21 cellular contexts compared by ENCODE assay signal in genomic region chr1:7107109-7107830, GRCh38.
A peak's percentile ranks its signal among the peaks of the same experiment; 100 is the strongest.
DNase-seq lines count a peak whose midpoint lies in the region; ATAC-seq, FAIRE-seq and TF ChIP-seq lines count a peak whose summit lies in the region.
"Had no signal": no experiment of that assay in that cellular context is flagged by ENCODE, and none has a peak within 500 bp of the region (broad histone marks: within the 10 kb centered on the region; RNA-seq: fewer than 3 reads in every experiment).

No MANE protein-coding gene starts in this region.

- H3K9me3 Mint-ChIP-seq in WTC11 = peaks cover 9% of the 10 kb centered on the region

- H3K4me2 ChIP-seq in HepG2 (ENCODE audit: low read depth, low read length) = no peak overlapping the region

- DNase-seq in HepG2 (ENCODE audit: low spot score) (no peak), WTC11 (ENCODE audit: low spot score) (no peak), right lobe of liver (no peak), NCI-H510A treated with DMSO at 0.1 percent for 48 hours (lab: John Stamatoyannopoulos, UW) (no peak), pons (ENCODE audit: low spot score) (no peak)
- DNase-seq: 8988T; CD4-positive, alpha-beta memory T cell; COR-L47; DMS153; DMS79 treated with DMSO at 0.1 percent for 48 hours; EL; GM23248; H7 had no signal

- H3K27ac ChIP-seq in liver (ENCODE audit: low read depth in 1 of 2, low read length in 2 of 2) (peak overlapping the region in 1 of 2 donors; percentile 6), HepG2 (ENCODE audit: extremely low read length, insufficient read depth, low read length) (no peak overlapping the region), right lobe of liver (no peak overlapping the region)
- H3K27ac ChIP-seq: C4-2B, GM23248 had no signal

- H3K4me1 ChIP-seq in liver (ENCODE audit: control insufficient read depth in 4 of 4, insufficient read depth in 4 of 4, low read length in 3 of 4) (peaks cover 9 to 15% (median 13%) of the 10 kb centered on the region in 4 donors), HepG2 (ENCODE audit: insufficient read depth, low read length) (no peaks in the 10 kb centered on the region), right lobe of liver (peaks cover 0 to 18% (median 0%) of the 10 kb centered on the region in 4 donors)

- no peak overlapping the region for H3K4me3 ChIP-seq in liver (ENCODE audit: low read depth in 1 of 3, low read length in 3 of 3)
- H3K4me3 ChIP-seq in HepG2 (replicated peaks in 1 of 3; ENCODE audit: insufficient read depth in 1 of 3, low read depth in 2 of 3, low read length in 3 of 3) = no peak overlapping the region
- H3K4me3 ChIP-seq in right lobe of liver = no peak overlapping the region
- H3K4me3 ChIP-seq: GM23248 had no signal

- H3K4me1 Mint-ChIP-seq in WTC11 = no peaks in the 10 kb centered on the region
- H3K4me1 Mint-ChIP-seq: CD4-positive, alpha-beta memory T cell; IgD-negative memory B cell had no signal

- H3K36me3 ChIP-seq in liver (ENCODE audit: control insufficient read depth in 4 of 4, insufficient read depth in 3 of 4, low read depth in 1 of 4, low read length in 3 of 4) (no peaks in the 10 kb centered on the region), HepG2 (replicated peaks in 1 of 2; ENCODE audit: control insufficient read depth in 1 of 2, insufficient read depth in 2 of 2, low read length in 2 of 2) (no peaks in the 10 kb centered on the region), right lobe of liver (no peaks in the 10 kb centered on the region)

- CTCF ChIA-PET in HepG2 (lab: Yijun Ruan, JAX; ENCODE audit: low intra/inter-chr PET ratio, low total read pairs) = no interaction called here
- CTCF ChIA-PET in WTC11 (lab: Charles Lee) = no interaction called here

- no peaks in the 10 kb centered on the region for H4K20me1 ChIP-seq in HepG2 (ENCODE audit: insufficient read depth, low read length)

- no peak for TF ChIP-seq EP300 in HepG2 (IDR thresholded peaks at IDR 0.05; ENCODE audit: low read depth in 2 of 2, low read length in 2 of 2)
- TF ChIP-seq EP300 in HepG2 (CRISPR knock-in tag; IDR thresholded peaks at IDR 0.05; ENCODE audit: borderline replicate concordance) = no peak

- no TSS peak for BruUV-seq in HepG2 (replicated peaks; lab: Mats Ljungman, UMichigan)

- in situ Hi-C loops in HepG2 (cut with HindIII; ENCODE audit: extremely low pct_ligation_motif_present, low pct_unique_long_range_greater_than_20kb) = no loop called here

- POLR2A ChIA-PET in HepG2 (lab: Yijun Ruan, JAX) (no interaction called here), WTC11 (lab: Charles Lee) (no interaction called here)

- FAIRE-seq in HepG2 (lab: Jason Lieb, UNC) = no peak
- FAIRE-seq: D721Med, G401.6, GM12891 had no signal

- no peaks in the 10 kb centered on the region for H3K27me3 Mint-ChIP-seq in WTC11 (ENCODE audit: low read depth)

- TF ChIP-seq POLR2A in HepG2 (IDR thresholded peaks at IDR 0.05; ENCODE audit: insufficient read depth in 1 of 2, low read depth in 2 of 2, low read length in 2 of 2) (no peak), right lobe of liver (IDR thresholded peaks at IDR 0.05) (no peak)

- peaks cover 0 to 3% (median 0%) of the 10 kb centered on the region in 4 donors for H3K9me3 ChIP-seq in liver (ENCODE audit: control insufficient read depth in 4 of 4, low read length in 3 of 4)
- 0 out of 2 replicates have a peak, but pooled peaks cover 4% of the 10 kb centered on the region for H3K9me3 ChIP-seq in HepG2 (ENCODE audit: low read length)
- no peaks in the 10 kb centered on the region for H3K9me3 ChIP-seq in right lobe of liver

- no peak for ATAC-seq in HepG2
- peak; percentile 34 for ATAC-seq in WTC11
- peak; percentile 36 to 63 (median 62) for ATAC-seq in right lobe of liver
- no peak for ATAC-seq in HG03378 (IDR thresholded peaks at IDR 0.05; ENCODE audit: unreplicated experiment)
- no peak for ATAC-seq in HG03280 (IDR thresholded peaks at IDR 0.05; ENCODE audit: unreplicated experiment)

- TF ChIP-seq CTCF in liver (IDR thresholded peaks at IDR 0.05; ENCODE audit: low read depth, low read length, missing input control) (no peak), HepG2 (CRISPR knock-in tag; IDR thresholded peaks at IDR 0.05) (no peak), WTC11 (IDR thresholded peaks at IDR 0.05) (no peak), right lobe of liver (IDR thresholded peaks at IDR 0.05) (no peak)

- H3K9ac ChIP-seq in liver (ENCODE audit: low read depth in 1 of 2, low read length in 2 of 2) (no peak overlapping the region), HepG2 (ENCODE audit: insufficient read depth, low read depth, low read length) (no peak overlapping the region)
- H3K9ac ChIP-seq: GM23248 had no signal

- no peaks in the 10 kb centered on the region for H3K79me2 ChIP-seq in HepG2 (ENCODE audit: insufficient read depth, low read length)

- WGBS in liver = 39% methylated on average over 17 of the region's 17 CpGs
- WGBS in HepG2 (ENCODE audit: low lambda C conversion rate) = 35% methylated on average over 14 of the region's 17 CpGs
- WGBS in right lobe of liver (ENCODE audit: insufficient coverage, low coverage, low lambda C conversion rate, missing lambda C conversion rate) = 22% methylated on average over 11 of the region's 17 CpGs

- H3K27me3 ChIP-seq in liver (ENCODE audit: control insufficient read depth in 4 of 4, insufficient read depth in 4 of 4, low read length in 3 of 4) (no peaks in the 10 kb centered on the region), HepG2 (ENCODE audit: control insufficient read depth in 1 of 2, insufficient read depth in 2 of 2, low read length in 2 of 2) (peaks cover 0 to 15% of the 10 kb centered on the region in 2 experiments; a peak in 1 of 5 replicates), right lobe of liver (no peaks in the 10 kb centered on the region)

- H2AFZ ChIP-seq in HepG2 (ENCODE audit: low read length) = no peak overlapping the region
- H2AFZ ChIP-seq: GM23248 had no signal

- no peak overlapping the region for H3K4me3 Mint-ChIP-seq in WTC11
- H3K4me3 Mint-ChIP-seq: CD4-positive, alpha-beta memory T cell; IgD-negative memory B cell had no signal

- H3K36me3 Mint-ChIP-seq in WTC11 = no peaks in the 10 kb centered on the region
- H3K36me3 Mint-ChIP-seq: CD4-positive, alpha-beta memory T cell; IgD-negative memory B cell had no signal

- intact Hi-C loops in HepG2 (cut with micrococcal nuclease; ENCODE audit: unreplicated experiment) (no loop called here), right lobe of liver (cut with DNase I) (no loop called here)

- no peak overlapping the region for H3K27ac Mint-ChIP-seq in WTC11
- H3K27ac Mint-ChIP-seq: CD4-positive, alpha-beta memory T cell; IgD-negative memory B cell had no signal

- no peak for TF ChIP-seq RAD21 in liver (IDR thresholded peaks at IDR 0.05)
- no peak for TF ChIP-seq RAD21 in HepG2 (CRISPR knock-in tag; IDR thresholded peaks at IDR 0.05)

TF ChIP-seq in liver, 16 proteins besides CTCF, POLR2A, EP300 and RAD21 (continues in another document):
- TF ChIP-seq JUND (IDR thresholded peaks at IDR 0.05) (no peak), HNF4A (conservative IDR thresholded peaks at IDR 0.05) (peak in 1 of 2 donors; percentile 27), YY1 (IDR thresholded peaks at IDR 0.05) (peak; percentile 54), EGR1 (IDR thresholded peaks at IDR 0.05; ENCODE audit: low read depth in 2 of 2) (no peak)

TF ChIP-seq in HepG2, 621 proteins besides CTCF, POLR2A, EP300 and RAD21 (continues in another document):
- TF ChIP-seq HNF4G (IDR thresholded peaks at IDR 0.05; ENCODE audit: borderline replicate concordance, low read depth, low read length) (no peak), HNF4G (CRISPR knock-in tag; IDR thresholded peaks at IDR 0.05; ENCODE audit: borderline replicate concordance, low read depth) (no peak), NCOA5 (CRISPR knock-in tag; IDR thresholded peaks at IDR 0.05) (no peak), ZNF746 (CRISPR knock-in tag; IDR thresholded peaks at IDR 0.05) (no peak), KLF9 (CRISPR knock-in tag; IDR thresholded peaks at IDR 0.05; ENCODE audit: low read depth) (no peak), ZNF619 (CRISPR knock-in tag; IDR thresholded peaks at IDR 0.05) (no peak), ZNF124 (CRISPR knock-in tag; IDR thresholded peaks at IDR 0.05) (no peak)

TF ChIP-seq in WTC11, 78 proteins besides CTCF, POLR2A, EP300 and RAD21:
- TF ChIP-seq CBFB (CRISPR knock-in tag; IDR thresholded peaks at IDR 0.05; ENCODE audit: low read depth) (no peak), ZNF423 (CRISPR knock-in tag; IDR thresholded peaks at IDR 0.05) (peak; percentile 34; the same call in 1 of the 2 replicates)

Comparison
In these comparisons a context has a peak if more than half of its experiments do, and no peak if none do; other contexts are left out.
1. ATAC-seq: peak in WTC11 (single experiment) and right lobe of liver (4 of 4); none in HepG2 (single experiment), HG03378 (single experiment) and HG03280 (single experiment).